2 cellular contexts compared by ENCODE assay signal in genomic region chr12:9876120-9876519, GRCh38. TPM values are rescaled to one million over a fixed set of nuclear protein-coding genes. Genes with fewer than 3 reads are reported as not detected.
"Had no signal": no experiment of that assay in that cellular context is flagged by ENCODE, and none has a peak within 500 bp of the region (broad histone marks: within the 10 kb centered on the region; RNA-seq: fewer than 3 reads in every experiment).

No MANE protein-coding gene starts in this region.

RNA-seq across cellular contexts. Expression of gene KLRF2, which starts 5.2 kb away (rescaled TPM):
- total RNA-seq: G401, GM12878 had no signal

RNA-seq across cellular contexts. Expression of gene CLEC2B, which starts 7.0 kb away (rescaled TPM):
- total RNA-seq: G401 had no signal

RNA-seq across cellular contexts. Expression of gene KLRF1, which starts 48.8 kb away (rescaled TPM):
- total RNA-seq: G401 had no signal

RNA-seq across cellular contexts. Expression of gene CLEC2A, which starts 56.0 kb away (rescaled TPM):
- total RNA-seq: G401, GM12878 had no signal
- polyA plus RNA-seq: GM12878 had no signal
